ENCODE assay signal across 1 cellular context in genomic region chr13:49669735-49670309, GRCh38.
TF ChIP-seq lines count a peak whose summit lies in the region.

No MANE protein-coding gene starts in this region.

TF ChIP-seq in WTC11, 78 proteins besides CTCF, POLR2A, EP300 and RAD21 (continued from another document):
- TF ChIP-seq PRDM15 (CRISPR knock-in tag; IDR thresholded peaks at IDR 0.05) (no peak), EMX1 (CRISPR knock-in tag; IDR thresholded peaks at IDR 0.05) (no peak)
